ENCODE assay signal across 25 cellular contexts in genomic region chr11:69603163-69603836, GRCh38.
"Had no signal": no experiment of that assay in that cellular context is flagged by ENCODE, and none has a peak within 500 bp of the region (broad histone marks: within the 10 kb centered on the region; RNA-seq: fewer than 3 reads in every experiment).

No MANE protein-coding gene starts in this region.

- ATAC-seq: activated naive CD8-positive, alpha-beta T cell treated with anti-CD3 and anti-CD28 coated beads, Interleukin-2, amount 50 U/mL, for 24 hours; activated T-helper 17 cell treated with anti-CD3 and anti-CD28 coated beads, Interleukin-2, amount 50 U/mL, for 72 hours; left lung; mucosa of descending colon; naive thymus-derived CD4-positive, alpha-beta T cell; right cardiac atrium; T-cell; upper lobe of right lung had no signal

- H3K4me3 Mint-ChIP-seq: activated naive CD8-positive, alpha-beta T cell treated with anti-CD3 and anti-CD28 coated beads, Interleukin-2, amount 50 U/mL, for 24 hours; activated T-helper 17 cell treated with anti-CD3 and anti-CD28 coated beads, Interleukin-2, amount 50 U/mL, for 72 hours; naive thymus-derived CD4-positive, alpha-beta T cell; stimulated activated naive CD8-positive, alpha-beta T cell treated with anti-CD3 and anti-CD28 coated beads, Interleukin-15, Interleukin-2, amounts not matched to agents 100 ng/mL and 50 ng/mL, for 24 hours; T-cell had no signal

- H3K4me1 Mint-ChIP-seq: activated naive CD8-positive, alpha-beta T cell treated with anti-CD3 and anti-CD28 coated beads, Interleukin-2, amount 50 U/mL, for 24 hours; activated T-helper 17 cell treated with anti-CD3 and anti-CD28 coated beads, Interleukin-2, amount 50 U/mL, for 72 hours; naive thymus-derived CD4-positive, alpha-beta T cell; T-cell had no signal

- H3K4me1 ChIP-seq: breast epithelium, left lung, testis, upper lobe of right lung had no signal

- H3K27ac ChIP-seq: breast epithelium, left lung, testis, upper lobe of right lung had no signal

- H3K27me3 ChIP-seq: breast epithelium, left lung, testis, upper lobe of right lung had no signal

- H3K4me3 ChIP-seq: breast epithelium, left lung, mucosa of descending colon, smooth muscle cell, testis, upper lobe of right lung had no signal

- H3K36me3 ChIP-seq: breast epithelium, left lung, upper lobe of right lung had no signal

- DNase-seq: activated CD4-positive, alpha-beta T cell treated with anti-CD3 and anti-CD28 coated beads, Interleukin-2, amount 50 U/mL, for 4 hours; activated CD4-positive, CD25-positive, alpha-beta regulatory T cell treated with anti-CD3 and anti-CD28 coated beads, Interleukin-2, amount 50 U/mL, for 72 hours; activated naive CD4-positive, alpha-beta T cell treated with Interleukin-2 at 50 U/mL for 16 hours; activated naive CD8-positive, alpha-beta T cell treated with anti-CD3 and anti-CD28 coated beads, Interleukin-2, amount 50 U/mL, for 24 hours; activated T-cell treated with anti-CD3 and anti-CD28 coated beads for 4 hours; aorta; cerebellar nuclear complex; effector CD8-positive, alpha-beta T cell; foreskin melanocyte; head of caudate nucleus; left lung; mammary epithelial cell; mucosa of descending colon; naive thymus-derived CD4-positive, alpha-beta T cell; occipital lobe; right cardiac atrium; T-cell; T1000; testis; upper lobe of right lung had no signal

- H3K27ac Mint-ChIP-seq: activated naive CD8-positive, alpha-beta T cell treated with anti-CD3 and anti-CD28 coated beads, Interleukin-2, amount 50 U/mL, for 24 hours; activated T-helper 17 cell treated with anti-CD3 and anti-CD28 coated beads, Interleukin-2, amount 50 U/mL, for 72 hours; naive thymus-derived CD4-positive, alpha-beta T cell; progenitor cell of endocrine pancreas; stimulated activated naive CD8-positive, alpha-beta T cell treated with anti-CD3 and anti-CD28 coated beads, Interleukin-15, Interleukin-2, amounts not matched to agents 100 ng/mL and 50 ng/mL, for 24 hours; T-cell had no signal

- H3K36me3 Mint-ChIP-seq: T-cell had no signal

- H3K4me2 ChIP-seq: smooth muscle cell had no signal

- H3K9me3 ChIP-seq: mucosa of descending colon, testis had no signal
